In genomic region chr10:111360260-111360925, GRCh38 we compare ENCODE assay signal across 8 cellular contexts.
DNase-seq lines count a peak whose midpoint lies in the region; ATAC-seq and TF ChIP-seq lines count a peak whose summit lies in the region.

No MANE protein-coding gene starts in this region.

- no peak overlapping the region for H2AFZ ChIP-seq in PC-3 (ENCODE audit: low read length)

- CTCF ChIA-PET in PC-3 (lab: Charles Lee): no interaction called here

- H3K36me3 ChIP-seq in PC-3 (ENCODE audit: low read depth, low read length) (no peaks in the 10 kb centered on the region), esophagus muscularis mucosa (no peaks in the 10 kb centered on the region)

- no peak for TF ChIP-seq POLR2A in esophagus muscularis mucosa (IDR thresholded peaks at IDR 0.05; ENCODE audit: low read depth)

- no peaks in the 10 kb centered on the region for H3K9me3 Mint-ChIP-seq in osteocyte (ENCODE audit: unreplicated experiment)

- H3K9me3 ChIP-seq in PC-3 (ENCODE audit: low read length) (no peaks in the 10 kb centered on the region), esophagus muscularis mucosa (no peaks in the 10 kb centered on the region)

- 36% methylated on average over 4 of the region's 5 CpGs for WGBS in esophagus muscularis mucosa

- H3K27me3 ChIP-seq in PC-3 (ENCODE audit: low read length): peaks cover 5% of the 10 kb centered on the region; the same call in 1 of the 2 replicates
- H3K27me3 ChIP-seq in esophagus muscularis mucosa: peaks cover 0 to 7% (median 0%) of the 10 kb centered on the region in 4 donors

- BruUV-seq in PC-3 (replicated peaks; lab: Mats Ljungman, UMichigan): no TSS peak

- POLR2A ChIA-PET in PC-3 (lab: Charles Lee; ENCODE audit: unreplicated experiment): no interaction called here

- H3K9ac ChIP-seq in PC-3 (ENCODE audit: low read length): no peak overlapping the region

- no peaks in the 10 kb centered on the region for H3K9me2 ChIP-seq in PC-3 (replicated peaks; ENCODE audit: low read length)

- no peaks in the 10 kb centered on the region for H3K4me1 Mint-ChIP-seq in osteocyte (ENCODE audit: unreplicated experiment)

- ATAC-seq in GM21423 (IDR thresholded peaks at IDR 0.05; ENCODE audit: unreplicated experiment) (peak; percentile 89), HG03558 (IDR thresholded peaks at IDR 0.05; ENCODE audit: extremely low read depth, unreplicated experiment) (peak; percentile 78), PC-3 (peak; percentile 54)

- no peak overlapping the region for H3K4me3 ChIP-seq in PC-3 (ENCODE audit: low read length)
- H3K4me3 ChIP-seq in esophagus muscularis mucosa: no peak overlapping the region

- H3K27ac Mint-ChIP-seq in osteocyte (ENCODE audit: unreplicated experiment): no peak overlapping the region

- H3K36me3 Mint-ChIP-seq in osteocyte (ENCODE audit: unreplicated experiment): no peaks in the 10 kb centered on the region

- intact Hi-C loops in PC-3 (cut with micrococcal nuclease) (no loop called here), esophagus muscularis mucosa (cut with DNase I) (no loop called here)

- no peak overlapping the region for H3K27ac ChIP-seq in PC-3 (ENCODE audit: low read length)
- no peak overlapping the region for H3K27ac ChIP-seq in esophagus muscularis mucosa (replicated peaks in 1 of 4)

- no peaks in the 10 kb centered on the region for H3K79me2 ChIP-seq in PC-3 (ENCODE audit: low read length)

- H4K20me1 ChIP-seq in PC-3 (ENCODE audit: low read length): no peaks in the 10 kb centered on the region

- no peak overlapping the region for H3K4me2 ChIP-seq in PC-3 (ENCODE audit: low read length)

- H3K27me3 Mint-ChIP-seq in osteocyte (ENCODE audit: unreplicated experiment): peaks cover 21% of the 10 kb centered on the region

- H3K4me1 ChIP-seq in PC-3 (ENCODE audit: insufficient read depth, low read length) (no peaks in the 10 kb centered on the region), esophagus muscularis mucosa (no peaks in the 10 kb centered on the region)

- no peak overlapping the region for H3K4me3 Mint-ChIP-seq in osteocyte (ENCODE audit: unreplicated experiment)

- no peak for TF ChIP-seq EP300 in esophagus muscularis mucosa (IDR thresholded peaks at IDR 0.05)

- no peaks in the 10 kb centered on the region for H3F3A ChIP-seq in PC-3 (ENCODE audit: low read length, unreplicated experiment)

- DNase-seq in NCI-H1417 (lab: John Stamatoyannopoulos, UW): peak in 2 of 3 experiments; percentile 22 to 45
- no peak for DNase-seq in NCI-H1417 treated with DMSO at 0.1 percent for 48 hours (lab: John Stamatoyannopoulos, UW)
- DNase-seq in PC-3: peak; percentile 33
- DNase-seq in esophagus muscularis mucosa (ENCODE audit: extremely low spot score): peak; percentile 50
- DNase-seq in osteocyte (ENCODE audit: extremely low spot score, unreplicated experiment): no peak
- no peak for DNase-seq in SKM-1 (lab: John Stamatoyannopoulos, UW; ENCODE audit: unreplicated experiment)

- TF ChIP-seq CTCF in PC-3 (conservative IDR thresholded peaks at IDR 0.05; ENCODE audit: low read depth, low read length): peak; percentile 47; the same call in 1 of the 2 replicates
- TF ChIP-seq CTCF in esophagus muscularis mucosa (IDR thresholded peaks at IDR 0.05): peak in 2 of 3 experiments; percentile 16 to 35
- peak; percentile 33 for TF ChIP-seq CTCF in osteocyte (IDR thresholded peaks at IDR 0.05)

Comparison
In these comparisons a context has a peak if more than half of its experiments do, and no peak if none do; other contexts are left out.
1. DNase-seq: peak in NCI-H1417 (2 of 3), PC-3 (single experiment) and esophagus muscularis mucosa (single experiment); none in NCI-H1417 treated with DMSO at 0.1 percent for 48 hours (single experiment), osteocyte (single experiment) and SKM-1 (single experiment).
2. Peak in every context shown above with its lines, with median percentiles within 50 percentile points of each other: ATAC-seq and CTCF ChIP-seq.